In the genomic region with DNA sequence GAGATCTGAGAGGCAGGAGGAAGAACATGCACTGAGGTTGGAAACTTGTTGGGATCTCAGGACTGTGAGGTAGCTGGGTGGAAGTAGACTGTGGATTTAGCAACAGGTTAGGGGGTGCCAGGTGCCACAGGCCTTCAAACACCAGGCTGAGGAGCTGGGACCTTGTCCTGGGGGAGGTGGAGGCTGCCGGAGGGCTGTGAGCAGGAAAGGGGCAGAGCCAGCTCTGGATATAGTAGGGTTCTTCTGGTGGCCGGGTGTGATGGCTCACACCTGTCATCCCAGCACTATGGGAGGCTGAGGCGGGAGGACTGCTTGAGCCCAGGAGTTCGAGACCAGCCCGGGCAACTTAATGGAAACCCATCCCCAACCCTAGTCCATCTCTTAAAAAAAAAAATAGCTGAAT, we compare ENCODE assay signal across 1 cellular context.
TF ChIP-seq lines count a peak whose summit lies in the region.

No MANE protein-coding gene starts in this region.

TF ChIP-seq in IMR-90, 13 proteins besides CTCF, POLR2A, EP300 and RAD21 (continued from another document):
- no peak for TF ChIP-seq BHLHE40 (IDR thresholded peaks at IDR 0.05; ENCODE audit: low read depth, low read length)
- no peak for TF ChIP-seq CHD1 (IDR thresholded peaks at IDR 0.05; ENCODE audit: low read depth, low read length)
- TF ChIP-seq NFE2L2 (IDR thresholded peaks at IDR 0.05; ENCODE audit: low read depth, low read length): no peak
TF ChIP-seq in IMR-90: peak in this region for 0.
